10 cellular contexts compared by ENCODE assay signal in the genomic region with DNA sequence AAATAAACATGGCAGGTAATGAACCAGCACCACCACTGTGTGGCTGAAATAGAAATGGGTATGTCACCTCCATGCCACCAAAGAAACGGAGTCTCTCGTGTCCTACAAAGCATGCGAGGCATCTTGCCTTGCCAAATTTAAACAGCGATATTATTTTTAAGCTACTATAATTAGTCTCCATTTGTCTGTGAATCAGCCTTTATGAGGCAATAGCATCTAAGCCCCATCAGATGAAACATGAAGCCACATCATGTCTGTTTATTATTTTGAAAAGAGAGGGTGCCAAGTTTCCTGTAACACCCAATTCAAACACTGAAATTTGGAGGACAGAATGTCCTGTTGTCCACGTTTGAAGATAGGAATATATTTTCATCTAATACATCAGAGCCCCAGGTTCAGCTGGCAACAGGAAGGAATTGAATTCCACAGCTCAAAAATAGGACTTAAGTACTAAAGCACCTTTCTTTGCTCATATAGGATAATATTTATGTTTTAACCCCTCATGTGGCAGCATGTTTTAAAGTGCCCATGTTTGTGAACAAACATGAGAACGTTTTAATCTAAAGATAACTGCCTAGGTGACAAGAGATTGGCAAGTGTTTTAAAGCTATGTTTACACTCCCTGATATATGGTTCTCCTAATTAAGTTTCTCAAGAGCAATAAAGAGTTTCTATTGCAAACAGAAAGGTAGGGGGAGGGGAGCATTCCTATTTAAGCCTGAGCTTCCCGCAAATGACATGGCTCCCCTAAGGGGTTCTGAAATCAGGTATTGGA.
A peak's percentile ranks its signal among the peaks of the same experiment; 100 is the strongest.
DNase-seq lines count a peak whose midpoint lies in the region; ATAC-seq and TF ChIP-seq lines count a peak whose summit lies in the region.
"Had no signal": no experiment of that assay in that cellular context is flagged by ENCODE, and none has a peak within 500 bp of the region (broad histone marks: within the 10 kb centered on the region; RNA-seq: fewer than 3 reads in every experiment).

No MANE protein-coding gene starts in this region.

- peaks cover 42 to 98% (median 49%) of the 10 kb centered on the region in 3 donors for H3K4me1 ChIP-seq in gastroesophageal sphincter
- H3K4me1 ChIP-seq in sigmoid colon: peaks cover 0 to 99% (median 99%) of the 10 kb centered on the region in 4 donors
- no peaks in the 10 kb centered on the region for H3K4me1 ChIP-seq in BE2C

- intact Hi-C loops in sigmoid colon (cut with DNase I): loop anchor here (2.0 kb wide), 1 partner anchor 62 kb away; no protein-coding TSS in a partner anchor

- H3K9me3 ChIP-seq in gastroesophageal sphincter (no peaks in the 10 kb centered on the region), sigmoid colon (no peaks in the 10 kb centered on the region), BE2C (no peaks in the 10 kb centered on the region)

- H3K27ac ChIP-seq in VCaP: peak overlapping the region; percentile 78
- H3K27ac ChIP-seq in gastroesophageal sphincter: peak overlapping the region; percentile 84 to 100 (median 94)
- H3K27ac ChIP-seq in sigmoid colon: peak overlapping the region; percentile 84 to 98 (median 90)

- H3K27me3 ChIP-seq in gastroesophageal sphincter (no peaks in the 10 kb centered on the region), sigmoid colon (no peaks in the 10 kb centered on the region), BE2C (no peaks in the 10 kb centered on the region)

- ATAC-seq in gastroesophageal sphincter: peak; percentile 85

- TF ChIP-seq EP300 in gastroesophageal sphincter (IDR thresholded peaks at IDR 0.05): peak; percentile 99
- peak; percentile 97 to 100 (median 98) for TF ChIP-seq EP300 in sigmoid colon (IDR thresholded peaks at IDR 0.05)

- no peak for TF ChIP-seq POLR2A in gastroesophageal sphincter (IDR thresholded peaks at IDR 0.05)
- no peak for TF ChIP-seq POLR2A in sigmoid colon (IDR thresholded peaks at IDR 0.05)

- no peaks in the 10 kb centered on the region for H3K36me3 ChIP-seq in gastroesophageal sphincter
- H3K36me3 ChIP-seq in sigmoid colon: no peaks in the 10 kb centered on the region
- no peaks in the 10 kb centered on the region for H3K36me3 ChIP-seq in BE2C

- peak; percentile 64 for DNase-seq in GM03348 (ENCODE audit: low spot score)
- DNase-seq in sigmoid colon: no peak
- DNase-seq in NCI-H187 treated with DMSO at 0.1 percent for 48 hours (lab: John Stamatoyannopoulos, UW): no peak
- no peak for DNase-seq in UCSD-AML1 (lab: John Stamatoyannopoulos, UW; ENCODE audit: unreplicated experiment)
- DNase-seq in BE2C: no peak
- no peak for DNase-seq in NCI-H82 treated with DMSO at 0.1 percent for 48 hours (lab: John Stamatoyannopoulos, UW; ENCODE audit: unreplicated experiment)
- DNase-seq: activated T-cell treated with anti-CD3 and anti-CD28 coated beads, Interleukin-2, amount 50 U/mL, for 24 hours; stimulated activated CD4-positive, alpha-beta T cell treated with anti-CD3 and anti-CD28 coated beads, Interleukin-2, amount 100 ng/mL, for 48 hours had no signal

- TF ChIP-seq CTCF in VCaP (conservative IDR thresholded peaks at IDR 0.05) (no peak), gastroesophageal sphincter (IDR thresholded peaks at IDR 0.05) (peak in 3 of 4 experiments; percentile 14 to 53 (median 39)), sigmoid colon (IDR thresholded peaks at IDR 0.05) (no peak), BE2C (IDR thresholded peaks at IDR 0.05; ENCODE audit: low read depth, low read length) (no peak)

- 13 to 15% methylated on average over 7 of the region's 7 CpGs for WGBS in gastroesophageal sphincter (ENCODE audit: low coverage in 1 of 2), 2 donors
- WGBS in sigmoid colon, 2 donors: 8 to 47% methylated on average over 7 of the region's 7 CpGs

- H3K4me3 ChIP-seq in gastroesophageal sphincter (no peak overlapping the region), sigmoid colon (no peak overlapping the region), BE2C (ENCODE audit: low read depth, low read length) (no peak overlapping the region)

Comparison
In these comparisons a context has a peak if more than half of its experiments do, and no peak if none do; other contexts are left out.
1. CTCF ChIP-seq: peak in gastroesophageal sphincter (3 of 4); none in VCaP (single experiment), sigmoid colon (0 of 4) and BE2C (single experiment).
2. Peak in every context shown above with its lines, with median percentiles within 50 percentile points of each other: H3K27ac ChIP-seq.